In the genomic region with DNA sequence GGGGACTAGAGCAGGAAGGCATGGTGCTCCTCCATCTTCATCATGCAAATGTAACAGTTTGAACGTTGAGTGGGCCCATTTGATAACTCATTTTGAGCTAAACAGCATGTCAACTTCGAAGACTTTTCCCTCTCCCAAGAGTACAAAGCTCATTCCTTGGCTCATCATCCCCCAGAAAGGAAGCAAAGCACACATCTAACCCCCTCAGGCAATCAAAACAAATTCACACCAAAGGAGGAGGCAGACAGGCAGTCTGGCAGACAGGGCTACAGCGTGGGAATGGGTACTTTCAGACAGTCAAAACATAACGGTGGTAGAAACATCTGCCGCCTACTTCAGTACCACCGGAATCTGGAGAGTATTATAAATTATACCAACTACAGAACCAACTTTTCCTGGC, we compare ENCODE assay signal across 26 cellular contexts.
DNase-seq lines count a peak whose midpoint lies in the region; ATAC-seq lines count a peak whose summit lies in the region.
"Had no signal": no experiment of that assay in that cellular context is flagged by ENCODE, and none has a peak within 500 bp of the region (broad histone marks: within the 10 kb centered on the region; RNA-seq: fewer than 3 reads in every experiment).

No MANE protein-coding gene starts in this region.

- no peak overlapping the region for H2BK120ac ChIP-seq in mesendoderm (ENCODE audit: low read depth, low read length)

- H4K5ac ChIP-seq in mesendoderm (ENCODE audit: low read length): no peak overlapping the region

- no peaks in the 10 kb centered on the region for H3K9me3 ChIP-seq in SK-N-MC (ENCODE audit: low read depth, low read length)
- H3K9me3 ChIP-seq: SJCRH30 had no signal

- no peaks in the 10 kb centered on the region for H3K4me1 ChIP-seq in mesendoderm (ENCODE audit: control insufficient read depth, low read depth, low read length)

- no peak overlapping the region for H3K4ac ChIP-seq in mesendoderm (ENCODE audit: low read depth, low read length)

- H2BK5ac ChIP-seq in mesendoderm (ENCODE audit: low read length): no peak overlapping the region

- H3K4me2 ChIP-seq in mesendoderm (ENCODE audit: low read length): no peak overlapping the region
- H3K4me2 ChIP-seq: KMS-11, PC-9 had no signal

- no peak overlapping the region for H3K18ac ChIP-seq in mesendoderm (ENCODE audit: low read length)

- no peak overlapping the region for H2AK5ac ChIP-seq in mesendoderm (ENCODE audit: low read length)

- H2BK15ac ChIP-seq in mesendoderm (replicated peaks; ENCODE audit: low read depth): no peak overlapping the region

- H3K79me2 ChIP-seq in mesendoderm (ENCODE audit: control insufficient read depth, insufficient read depth, low read length): no peaks in the 10 kb centered on the region

- H4K8ac ChIP-seq in mesendoderm (ENCODE audit: low read depth, low read length): no peak overlapping the region

- H3K27ac ChIP-seq in SK-N-MC (peak overlapping the region; percentile 69), mesendoderm (ENCODE audit: low read depth, low read length) (no peak overlapping the region)
- H3K27ac ChIP-seq: HL-60, KMS-11, PC-9, SJCRH30 had no signal

- ATAC-seq in GM21619 (IDR thresholded peaks at IDR 0.05; ENCODE audit: unreplicated experiment) (no peak), GM18517 (IDR thresholded peaks at IDR 0.05; ENCODE audit: unreplicated experiment) (no peak)
- ATAC-seq: HCT116, Right ventricle myocardium inferior, T-cell had no signal

- H3K36me3 ChIP-seq in SK-N-MC (ENCODE audit: insufficient read depth, low read length) (no peaks in the 10 kb centered on the region), mesendoderm (ENCODE audit: control insufficient read depth, insufficient read depth, low read length) (no peaks in the 10 kb centered on the region)
- H3K36me3 ChIP-seq: SJCRH30 had no signal

- H3K4me3 ChIP-seq in SK-N-MC: no peak overlapping the region
- no peak overlapping the region for H3K4me3 ChIP-seq in mesendoderm (ENCODE audit: low read length)
- H3K4me3 ChIP-seq: PC-9, SJCRH30 had no signal

- no peak overlapping the region for H3K23ac ChIP-seq in mesendoderm (ENCODE audit: low read length)

- no CpG with 5 or more reads among the region's 6 CpGs for WGBS in mesendoderm (ENCODE audit: extremely low coverage, insufficient coverage, low lambda C conversion rate)

- DNase-seq in NCI-H748 (lab: John Stamatoyannopoulos, UW; ENCODE audit: unreplicated experiment) (peak; percentile 40), NCI-H748 treated with DMSO at 0.1 percent for 48 hours (lab: John Stamatoyannopoulos, UW) (no peak), SK-N-MC (ENCODE audit: low read depth, low spot score) (peak; percentile 63), mesendoderm (peak; percentile 11), OCI-M2 (lab: John Stamatoyannopoulos, UW; ENCODE audit: unreplicated experiment) (no peak)
- DNase-seq in activated naive CD4-positive, alpha-beta T cell treated with anti-CD3 and anti-CD28 coated beads, Interleukin-2, amount 50 U/mL, for 16 hours: no peak
- DNase-seq: 8988T; ACHN; Calu3; NCI-H1092; NCI-H1436 treated with DMSO at 0.1 percent for 48 hours; NCI-H2029; NCI-H2171; NCI-H226; NCI-H510A; NCI-H774; NK-92 treated with Interleukin-12 subunit alpha and Interleukin-12 subunit beta, amount 100 ng/mL, for 24 hours; PC-9; SJCRH30; T-cell had no signal

- H3K27me3 ChIP-seq in mesendoderm (ENCODE audit: insufficient read depth, low read length, poor library complexity): no peaks in the 10 kb centered on the region
- H3K27me3 ChIP-seq: SJCRH30 had no signal

- H3K79me1 ChIP-seq in mesendoderm (ENCODE audit: low read length): no peaks in the 10 kb centered on the region

- H3K56ac ChIP-seq in mesendoderm (ENCODE audit: low read length): no peak overlapping the region

- H3K9ac ChIP-seq in SK-N-MC (ENCODE audit: insufficient read length): no peak overlapping the region
- no peak overlapping the region for H3K9ac ChIP-seq in mesendoderm (ENCODE audit: low read length)
- H3K9ac ChIP-seq: KMS-11 had no signal

Comparison
In these comparisons a context has a peak if more than half of its experiments do, and no peak if none do; other contexts are left out.
1. DNase-seq: peak in NCI-H748 (single experiment), SK-N-MC (single experiment) and mesendoderm (single experiment); none in NCI-H748 treated with DMSO at 0.1 percent for 48 hours (single experiment), activated naive CD4-positive, alpha-beta T cell treated with anti-CD3 and anti-CD28 coated beads, Interleukin-2, amount 50 U/mL, for 16 hours (single experiment) and OCI-M2 (single experiment).